10 cellular contexts compared by ENCODE assay signal in genomic region chr11:68956142-68956541, GRCh38. TPM values are rescaled to one million over a fixed set of nuclear protein-coding genes. Genes with fewer than 3 reads are reported as not detected.
DNase-seq lines count a peak whose midpoint lies in the region; ATAC-seq and TF ChIP-seq lines count a peak whose summit lies in the region.
"Had no signal": no experiment of that assay in that cellular context is flagged by ENCODE, and none has a peak within 500 bp of the region (broad histone marks: within the 10 kb centered on the region; RNA-seq: fewer than 3 reads in every experiment).

No MANE protein-coding gene starts in this region.

- ATAC-seq in left ventricle myocardium superior (no peak), SK-N-SH treated with all-trans-retinoic acid at 6 μM for 48 hours (peak; percentile 58)
- ATAC-seq: activated T-helper 17 cell treated with anti-CD3 and anti-CD28 coated beads, Interleukin-2, amount 50 U/mL, for 72 hours had no signal

- no peak overlapping the region for H3K27ac ChIP-seq in cardiac muscle cell

- H3K36me3 ChIP-seq in cardiac muscle cell = no peaks in the 10 kb centered on the region

- H3K27me3 ChIP-seq in cardiac muscle cell = no peaks in the 10 kb centered on the region

- no peaks in the 10 kb centered on the region for H3K9me3 Mint-ChIP-seq in type B pancreatic cell
- H3K9me3 Mint-ChIP-seq: activated T-helper 17 cell treated with anti-CD3 and anti-CD28 coated beads, Interleukin-2, amount 50 U/mL, for 72 hours had no signal

- H3K4me3 ChIP-seq in cardiac muscle cell (no peak overlapping the region), fibroblast of villous mesenchyme (ENCODE audit: low read depth, low read length) (no peak overlapping the region)

- H3K27ac Mint-ChIP-seq in type B pancreatic cell = no peak overlapping the region
- H3K27ac Mint-ChIP-seq: activated T-helper 17 cell treated with anti-CD3 and anti-CD28 coated beads, Interleukin-2, amount 50 U/mL, for 72 hours had no signal

- no peaks in the 10 kb centered on the region for H3K4me1 Mint-ChIP-seq in type B pancreatic cell (ENCODE audit: unreplicated experiment)
- H3K4me1 Mint-ChIP-seq: activated T-helper 17 cell treated with anti-CD3 and anti-CD28 coated beads, Interleukin-2, amount 50 U/mL, for 72 hours had no signal

- H3K4me1 ChIP-seq in cardiac muscle cell (ENCODE audit: low read depth) = peaks cover 6% of the 10 kb centered on the region

- H3K36me3 Mint-ChIP-seq in type B pancreatic cell = no peaks in the 10 kb centered on the region

- DNase-seq in cardiac muscle cell (ENCODE audit: low read depth in 1 of 2, low spot score in 1 of 2) (no peak), left ventricle myocardium superior (no peak), fibroblast of villous mesenchyme (ENCODE audit: low read depth) (no peak), type B pancreatic cell (ENCODE audit: extremely low spot score, unreplicated experiment) (no peak), NCI-H1694 treated with DMSO at 0.1 percent for 48 hours (lab: John Stamatoyannopoulos, UW) (no peak), NCI-H748 treated with DMSO at 0.1 percent for 48 hours (lab: John Stamatoyannopoulos, UW) (no peak), NCI-H128 (lab: John Stamatoyannopoulos, UW; ENCODE audit: unreplicated experiment) (no peak)
- DNase-seq: NCI-H524 treated with DMSO at 0.1 percent for 48 hours had no signal

- no peaks in the 10 kb centered on the region for H3K9me3 ChIP-seq in cardiac muscle cell (ENCODE audit: low read depth)

- intact Hi-C loops in left ventricle myocardium superior (cut with micrococcal nuclease) = no loop called here

- H3K27me3 Mint-ChIP-seq in type B pancreatic cell = no peaks in the 10 kb centered on the region
- H3K27me3 Mint-ChIP-seq: activated T-helper 17 cell treated with anti-CD3 and anti-CD28 coated beads, Interleukin-2, amount 50 U/mL, for 72 hours had no signal

- no peak overlapping the region for H3K4me3 Mint-ChIP-seq in type B pancreatic cell
- H3K4me3 Mint-ChIP-seq: activated T-helper 17 cell treated with anti-CD3 and anti-CD28 coated beads, Interleukin-2, amount 50 U/mL, for 72 hours had no signal

- peak; percentile 34 for TF ChIP-seq CTCF in cardiac muscle cell (IDR thresholded peaks at IDR 0.05; ENCODE audit: low read depth, low read length)
- TF ChIP-seq CTCF in fibroblast of villous mesenchyme (IDR thresholded peaks at IDR 0.05; ENCODE audit: insufficient read depth, low read depth, low read length) = peak; percentile 26
- TF ChIP-seq CTCF in type B pancreatic cell (conservative IDR thresholded peaks at IDR 0.05) = peak; percentile 47

TF ChIP-seq in SK-N-SH treated with all-trans-retinoic acid at 6 μM for 48 hours, 23 proteins besides CTCF, POLR2A, EP300 and RAD21:
- no peak for TF ChIP-seq ZNF70 (CRISPR knock-in tag; IDR thresholded peaks at IDR 0.05)
- TF ChIP-seq GLIS3 (CRISPR knock-in tag; IDR thresholded peaks at IDR 0.05) = no peak
- no peak for TF ChIP-seq SNAI2 (CRISPR knock-in tag; IDR thresholded peaks at IDR 0.05)
- no peak for TF ChIP-seq ISL1 (CRISPR knock-in tag; IDR thresholded peaks at IDR 0.05)
- no peak for TF ChIP-seq ESRRG (CRISPR knock-in tag; IDR thresholded peaks at IDR 0.05)
- TF ChIP-seq TCF4 (CRISPR knock-in tag; IDR thresholded peaks at IDR 0.05; ENCODE audit: borderline replicate concordance) = no peak
- no peak for TF ChIP-seq CSRNP3 (CRISPR knock-in tag; IDR thresholded peaks at IDR 0.05)
- no peak for TF ChIP-seq PPARA (CRISPR knock-in tag; IDR thresholded peaks at IDR 0.05; ENCODE audit: borderline replicate concordance)
- no peak for TF ChIP-seq ZNF8 (CRISPR knock-in tag; IDR thresholded peaks at IDR 0.05)
- TF ChIP-seq CREB5 (CRISPR knock-in tag; IDR thresholded peaks at IDR 0.05; ENCODE audit: low read depth) = no peak
- no peak for TF ChIP-seq RARB (CRISPR knock-in tag; IDR thresholded peaks at IDR 0.05)
- no peak for TF ChIP-seq POU6F1 (CRISPR knock-in tag; IDR thresholded peaks at IDR 0.05; ENCODE audit: borderline replicate concordance, low read depth)
- TF ChIP-seq ARNTL (CRISPR knock-in tag; IDR thresholded peaks at IDR 0.05; ENCODE audit: borderline replicate concordance, low read depth) = no peak
- TF ChIP-seq ZNF565 (CRISPR knock-in tag; conservative IDR thresholded peaks at IDR 0.05; ENCODE audit: low read depth) = no peak
- no peak for TF ChIP-seq TOX (CRISPR knock-in tag; IDR thresholded peaks at IDR 0.05; ENCODE audit: borderline replicate concordance)
- no peak for TF ChIP-seq BACH2 (CRISPR knock-in tag; IDR thresholded peaks at IDR 0.05; ENCODE audit: borderline replicate concordance)
TF ChIP-seq in SK-N-SH treated with all-trans-retinoic acid at 6 μM for 48 hours: peak in this region for 0.

RNA-seq across cellular contexts. Expression of gene MRGPRD, which starts 24.6 kb away (rescaled TPM):
- not detected in 2 replicates for total RNA-seq in cardiac muscle cell
- polyA plus RNA-seq in cardiac muscle cell = not detected in 2 replicates
- not detected for total RNA-seq in left ventricle myocardium superior
- total RNA-seq in fibroblast of villous mesenchyme = not detected in 2 replicates
- not detected in 2 replicates for total RNA-seq in type B pancreatic cell (ENCODE audit: low replicate concordance)
- total RNA-seq: activated T-helper 17 cell treated with anti-CD3 and anti-CD28 coated beads, Interleukin-2, amount 50 U/mL, for 72 hours had no signal

RNA-seq across cellular contexts. Expression of gene IGHMBP2, which starts 52.5 kb away (rescaled TPM):
- 17.3 and 21.7 TPM in 2 replicates for total RNA-seq in cardiac muscle cell
- 20.9 and 22.1 TPM in 2 replicates for polyA plus RNA-seq in cardiac muscle cell
- total RNA-seq in left ventricle myocardium superior = 14.7 TPM
- total RNA-seq in fibroblast of villous mesenchyme = 9.9 and 14.2 TPM in 2 replicates
- 23.6 and 28.8 TPM in 2 replicates for total RNA-seq in type B pancreatic cell (ENCODE audit: low replicate concordance)

RNA-seq across cellular contexts. Expression of gene MRPL21, which starts 52.5 kb away (rescaled TPM):
- total RNA-seq in cardiac muscle cell (75.9 and 97.5 TPM in 2 replicates), left ventricle myocardium superior (106 TPM), fibroblast of villous mesenchyme (43.5 and 47.1 TPM in 2 replicates), type B pancreatic cell (ENCODE audit: low replicate concordance) (60.2 and 67.0 TPM in 2 replicates)
- polyA plus RNA-seq in cardiac muscle cell = 194 and 220 TPM in 2 replicates

RNA-seq across cellular contexts. Expression of gene MRGPRF, which starts 56.9 kb away (rescaled TPM):
- 11.2 and 13.8 TPM in 2 replicates for total RNA-seq in cardiac muscle cell
- 9.3 and 9.7 TPM in 2 replicates for polyA plus RNA-seq in cardiac muscle cell
- 5.5 TPM for total RNA-seq in left ventricle myocardium superior
- total RNA-seq in fibroblast of villous mesenchyme = 52.8 and 61.3 TPM in 2 replicates
- 0.43 and 1.4 TPM in 2 replicates for total RNA-seq in type B pancreatic cell (ENCODE audit: low replicate concordance)
- total RNA-seq: activated T-helper 17 cell treated with anti-CD3 and anti-CD28 coated beads, Interleukin-2, amount 50 U/mL, for 72 hours had no signal
